1 cellular context compared by ENCODE assay signal in genomic region chr12:2890388-2891239, GRCh38.
A peak's percentile ranks its signal among the peaks of the same experiment; 100 is the strongest.
TF ChIP-seq lines count a peak whose summit lies in the region.

TULP3 (plus strand) TSS chr12:2890891; CDS start chr12:2890948, 57 bp downstream.

TF ChIP-seq in HEK293, 187 proteins besides CTCF, POLR2A, EP300 and RAD21 (continued from another document and continues in another):
- TF ChIP-seq PRDM4 (tag by site-specific recombination; IDR thresholded peaks at IDR 0.05) (peak; percentile 33; the same call in 1 of the 2 replicates), ZBTB1 (tag by site-specific recombination; IDR thresholded peaks at IDR 0.05) (peak; percentile 95), ZNF449 (tag by site-specific recombination; IDR thresholded peaks at IDR 0.05) (peak; percentile 16), ZNF16 (tag by site-specific recombination; IDR thresholded peaks at IDR 0.05; ENCODE audit: low read depth) (no peak), ZNF350 (tag by site-specific recombination; IDR thresholded peaks at IDR 0.05) (no peak), GLIS2 (tag by site-specific recombination; IDR thresholded peaks at IDR 0.05) (peak; percentile 99), ZNF239 (tag by site-specific recombination; IDR thresholded peaks at IDR 0.05) (peak; percentile 50; the same call in 1 of the 2 replicates), WT1 (tag by site-specific recombination; IDR thresholded peaks at IDR 0.05) (peak; percentile 40; the same call in 1 of the 2 replicates), ZNF704 (tag by site-specific recombination; IDR thresholded peaks at IDR 0.05) (no peak), ZNF610 (tag by site-specific recombination; IDR thresholded peaks at IDR 0.05; ENCODE audit: borderline replicate concordance) (peak; percentile 14; the same call in 1 of the 2 replicates), SP2 (tag by site-specific recombination; IDR thresholded peaks at IDR 0.05) (peak; percentile 99), RBAK (tag by site-specific recombination; IDR thresholded peaks at IDR 0.05) (no peak), ZXDB (tag by site-specific recombination; IDR thresholded peaks at IDR 0.05) (peak; percentile 35), ZNF362 (tag by site-specific recombination; IDR thresholded peaks at IDR 0.05) (no peak), HIC1 (tag by site-specific recombination; IDR thresholded peaks at IDR 0.05) (peak; percentile 97; the same call in 1 of the 2 replicates), ZNF692 (tag by site-specific recombination; IDR thresholded peaks at IDR 0.05) (peak; percentile 77), ZNF174 (tag by site-specific recombination; IDR thresholded peaks at IDR 0.05) (no peak), SP3 (tag by site-specific recombination; IDR thresholded peaks at IDR 0.05) (peak; percentile 82), TSHZ1 (tag by site-specific recombination; IDR thresholded peaks at IDR 0.05; ENCODE audit: borderline replicate concordance) (0 out of 2 replicates have a peak, but pooled peaks have one; percentile 34), KLF17 (tag by site-specific recombination; IDR thresholded peaks at IDR 0.05) (peak; percentile 75; the same call in 1 of the 2 replicates), ZNF76 (tag by site-specific recombination; IDR thresholded peaks at IDR 0.05; ENCODE audit: borderline replicate concordance, low read depth) (peak; percentile 36; the same call in 1 of the 2 replicates), ZSCAN16 (tag by site-specific recombination; IDR thresholded peaks at IDR 0.05) (peak; percentile 73; the same call in 1 of the 2 replicates), ZNF423 (tag by site-specific recombination; IDR thresholded peaks at IDR 0.05) (peak; percentile 44), PRDM2 (tag by site-specific recombination; IDR thresholded peaks at IDR 0.05; ENCODE audit: borderline replicate concordance) (peak; percentile 87; the same call in 1 of the 2 replicates)
